In the genomic region with DNA sequence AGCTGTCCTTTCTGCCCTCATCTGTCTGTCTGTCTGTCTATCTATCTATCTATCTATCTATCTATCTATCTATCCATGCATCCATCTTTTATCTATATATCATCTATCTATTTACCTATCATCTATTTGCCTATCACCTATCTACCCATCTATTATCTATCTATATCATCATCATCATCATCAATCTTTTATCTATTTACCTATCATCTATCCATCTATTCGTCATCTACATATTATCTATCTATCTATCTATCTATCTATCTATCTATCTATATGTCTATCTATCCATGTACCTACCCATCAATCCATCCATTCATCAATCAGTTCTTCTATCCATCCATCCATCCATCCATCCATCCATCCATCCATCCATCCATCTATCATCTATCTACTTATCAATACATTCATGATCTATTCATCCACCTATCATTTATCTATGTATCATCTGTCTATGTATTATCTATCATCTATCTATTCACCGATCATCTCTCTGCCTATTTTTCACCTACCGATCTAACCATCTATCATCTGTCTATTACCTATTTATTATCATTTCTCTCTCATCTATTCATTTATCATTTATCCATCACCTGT, we compare ENCODE assay signal across 1 cellular context.
TF ChIP-seq lines count a peak whose summit lies in the region.

No MANE protein-coding gene starts in this region.

TF ChIP-seq in K562, 482 proteins besides CTCF, POLR2A, EP300 and RAD21:
- TF ChIP-seq SIN3A (IDR thresholded peaks at IDR 0.05; ENCODE audit: borderline replicate concordance in 2 of 2, control insufficient read depth in 1 of 2, low read depth in 2 of 2, low read length in 2 of 2) (no peak), DACH1 (IDR thresholded peaks at IDR 0.05; ENCODE audit: partially characterized antibody) (peak; percentile 95), ZBTB2 (IDR thresholded peaks at IDR 0.05) (0 out of 2 replicates have a peak, but pooled peaks have one; percentile 63), KDM1A (IDR thresholded peaks at IDR 0.05) (peak in 1 of 2 experiments; percentile 7; a peak in 1 of 4 replicates)
- TF ChIP-seq, protein P1, sequence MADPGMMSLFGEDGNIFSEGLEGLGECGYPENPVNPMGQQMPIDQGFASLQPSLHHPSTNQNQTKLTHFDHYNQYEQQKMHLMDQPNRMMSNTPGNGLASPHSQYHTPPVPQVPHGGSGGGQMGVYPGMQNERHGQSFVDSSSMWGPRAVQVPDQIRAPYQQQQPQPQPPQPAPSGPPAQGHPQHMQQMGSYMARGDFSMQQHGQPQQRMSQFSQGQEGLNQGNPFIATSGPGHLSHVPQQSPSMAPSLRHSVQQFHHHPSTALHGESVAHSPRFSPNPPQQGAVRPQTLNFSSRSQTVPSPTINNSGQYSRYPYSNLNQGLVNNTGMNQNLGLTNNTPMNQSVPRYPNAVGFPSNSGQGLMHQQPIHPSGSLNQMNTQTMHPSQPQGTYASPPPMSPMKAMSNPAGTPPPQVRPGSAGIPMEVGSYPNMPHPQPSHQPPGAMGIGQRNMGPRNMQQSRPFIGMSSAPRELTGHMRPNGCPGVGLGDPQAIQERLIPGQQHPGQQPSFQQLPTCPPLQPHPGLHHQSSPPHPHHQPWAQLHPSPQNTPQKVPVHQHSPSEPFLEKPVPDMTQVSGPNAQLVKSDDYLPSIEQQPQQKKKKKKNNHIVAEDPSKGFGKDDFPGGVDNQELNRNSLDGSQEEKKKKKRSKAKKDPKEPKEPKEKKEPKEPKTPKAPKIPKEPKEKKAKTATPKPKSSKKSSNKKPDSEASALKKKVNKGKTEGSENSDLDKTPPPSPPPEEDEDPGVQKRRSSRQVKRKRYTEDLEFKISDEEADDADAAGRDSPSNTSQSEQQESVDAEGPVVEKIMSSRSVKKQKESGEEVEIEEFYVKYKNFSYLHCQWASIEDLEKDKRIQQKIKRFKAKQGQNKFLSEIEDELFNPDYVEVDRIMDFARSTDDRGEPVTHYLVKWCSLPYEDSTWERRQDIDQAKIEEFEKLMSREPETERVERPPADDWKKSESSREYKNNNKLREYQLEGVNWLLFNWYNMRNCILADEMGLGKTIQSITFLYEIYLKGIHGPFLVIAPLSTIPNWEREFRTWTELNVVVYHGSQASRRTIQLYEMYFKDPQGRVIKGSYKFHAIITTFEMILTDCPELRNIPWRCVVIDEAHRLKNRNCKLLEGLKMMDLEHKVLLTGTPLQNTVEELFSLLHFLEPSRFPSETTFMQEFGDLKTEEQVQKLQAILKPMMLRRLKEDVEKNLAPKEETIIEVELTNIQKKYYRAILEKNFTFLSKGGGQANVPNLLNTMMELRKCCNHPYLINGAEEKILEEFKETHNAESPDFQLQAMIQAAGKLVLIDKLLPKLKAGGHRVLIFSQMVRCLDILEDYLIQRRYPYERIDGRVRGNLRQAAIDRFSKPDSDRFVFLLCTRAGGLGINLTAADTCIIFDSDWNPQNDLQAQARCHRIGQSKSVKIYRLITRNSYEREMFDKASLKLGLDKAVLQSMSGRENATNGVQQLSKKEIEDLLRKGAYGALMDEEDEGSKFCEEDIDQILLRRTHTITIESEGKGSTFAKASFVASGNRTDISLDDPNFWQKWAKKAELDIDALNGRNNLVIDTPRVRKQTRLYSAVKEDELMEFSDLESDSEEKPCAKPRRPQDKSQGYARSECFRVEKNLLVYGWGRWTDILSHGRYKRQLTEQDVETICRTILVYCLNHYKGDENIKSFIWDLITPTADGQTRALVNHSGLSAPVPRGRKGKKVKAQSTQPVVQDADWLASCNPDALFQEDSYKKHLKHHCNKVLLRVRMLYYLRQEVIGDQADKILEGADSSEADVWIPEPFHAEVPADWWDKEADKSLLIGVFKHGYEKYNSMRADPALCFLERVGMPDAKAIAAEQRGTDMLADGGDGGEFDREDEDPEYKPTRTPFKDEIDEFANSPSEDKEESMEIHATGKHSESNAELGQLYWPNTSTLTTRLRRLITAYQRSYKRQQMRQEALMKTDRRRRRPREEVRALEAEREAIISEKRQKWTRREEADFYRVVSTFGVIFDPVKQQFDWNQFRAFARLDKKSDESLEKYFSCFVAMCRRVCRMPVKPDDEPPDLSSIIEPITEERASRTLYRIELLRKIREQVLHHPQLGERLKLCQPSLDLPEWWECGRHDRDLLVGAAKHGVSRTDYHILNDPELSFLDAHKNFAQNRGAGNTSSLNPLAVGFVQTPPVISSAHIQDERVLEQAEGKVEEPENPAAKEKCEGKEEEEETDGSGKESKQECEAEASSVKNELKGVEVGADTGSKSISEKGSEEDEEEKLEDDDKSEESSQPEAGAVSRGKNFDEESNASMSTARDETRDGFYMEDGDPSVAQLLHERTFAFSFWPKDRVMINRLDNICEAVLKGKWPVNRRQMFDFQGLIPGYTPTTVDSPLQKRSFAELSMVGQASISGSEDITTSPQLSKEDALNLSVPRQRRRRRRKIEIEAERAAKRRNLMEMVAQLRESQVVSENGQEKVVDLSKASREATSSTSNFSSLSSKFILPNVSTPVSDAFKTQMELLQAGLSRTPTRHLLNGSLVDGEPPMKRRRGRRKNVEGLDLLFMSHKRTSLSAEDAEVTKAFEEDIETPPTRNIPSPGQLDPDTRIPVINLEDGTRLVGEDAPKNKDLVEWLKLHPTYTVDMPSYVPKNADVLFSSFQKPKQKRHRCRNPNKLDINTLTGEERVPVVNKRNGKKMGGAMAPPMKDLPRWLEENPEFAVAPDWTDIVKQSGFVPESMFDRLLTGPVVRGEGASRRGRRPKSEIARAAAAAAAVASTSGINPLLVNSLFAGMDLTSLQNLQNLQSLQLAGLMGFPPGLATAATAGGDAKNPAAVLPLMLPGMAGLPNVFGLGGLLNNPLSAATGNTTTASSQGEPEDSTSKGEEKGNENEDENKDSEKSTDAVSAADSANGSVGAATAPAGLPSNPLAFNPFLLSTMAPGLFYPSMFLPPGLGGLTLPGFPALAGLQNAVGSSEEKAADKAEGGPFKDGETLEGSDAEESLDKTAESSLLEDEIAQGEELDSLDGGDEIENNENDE (IDR thresholded peaks at IDR 0.05; ENCODE audit: low read depth, low read length): no peak
